27 cellular contexts compared by ENCODE assay signal in the genomic region with DNA sequence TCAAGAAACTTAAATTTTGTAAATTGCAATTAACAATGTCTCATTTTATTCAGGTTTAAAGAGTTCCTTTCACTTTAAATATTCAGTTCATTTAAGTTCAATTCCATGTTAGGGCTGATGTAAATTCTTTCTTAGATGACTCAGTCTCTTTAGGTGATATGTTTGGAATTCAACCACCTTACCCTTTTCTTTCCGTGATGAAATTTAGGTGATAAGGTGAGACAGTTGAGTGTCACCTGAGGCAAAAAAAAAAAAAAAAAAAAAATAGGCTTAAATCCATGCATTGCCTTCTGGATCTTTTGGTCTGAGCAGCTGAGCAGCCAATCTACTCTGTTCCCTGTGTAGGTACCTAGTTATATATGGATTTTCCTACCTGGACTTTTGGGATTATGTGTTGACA.
DNase-seq lines count a peak whose midpoint lies in the region; ATAC-seq, FAIRE-seq and TF ChIP-seq lines count a peak whose summit lies in the region.
"Had no signal": no experiment of that assay in that cellular context is flagged by ENCODE, and none has a peak within 500 bp of the region (broad histone marks: within the 10 kb centered on the region; RNA-seq: fewer than 3 reads in every experiment).

No MANE protein-coding gene starts in this region.

- H4K20me1 ChIP-seq in mammary epithelial cell (ENCODE audit: insufficient read depth, low read length) (no peaks in the 10 kb centered on the region), keratinocyte (ENCODE audit: control insufficient read depth, extremely low read depth, insufficient read depth, low read length) (no peaks in the 10 kb centered on the region)

- H3K4me2 ChIP-seq in mammary epithelial cell (ENCODE audit: insufficient read depth, low read depth, low read length) = no peak overlapping the region
- H3K4me2 ChIP-seq in keratinocyte (ENCODE audit: control insufficient read depth, extremely low read depth, insufficient read depth, low read depth, low read length) = peak overlapping the region; percentile 1

- DNase-seq in Caco-2 (peak in 1 of 2 experiments; percentile 38), NCI-H226 (peak; percentile 50), mammary epithelial cell (peak; percentile 67), keratinocyte (ENCODE audit: low read depth, low spot score) (peak; percentile 58), NCI-H2029 (lab: John Stamatoyannopoulos, UW) (no peak)
- DNase-seq in activated T-helper 2 cell treated with anti-CD3 and anti-CD28 coated beads, Interferon-gamma antibody, Interleukin-2, Interleukin-4, amounts not matched to agents 10 μg/mL and 5 μg/mL and 100 μg/mL, durations not matched to agents 14 hours and 24 hours and 36 hours (ENCODE audit: low spot score) = no peak
- DNase-seq in effector CD4-positive, alpha-beta T cell = no peak
- DNase-seq: AML-193; C1 segment of cervical spinal cord; CD8-positive, alpha-beta memory T cell; EL; GF-D8; HCEC 1CT; MM.1S; NCI-H1048; NCI-H1436; NCI-H1930; NCI-H2227 treated with DMSO at 0.1 percent for 48 hours; NCI-H524; NCI-H774; NK-92 treated with Interleukin-12 subunit alpha and Interleukin-12 subunit beta, amount 100 ng/mL, for 24 hours; Peyer's patch; Right ventricle myocardium superior; SW 1271 had no signal

- H3K9ac ChIP-seq in mammary epithelial cell (ENCODE audit: insufficient read depth, low read length) = no peak overlapping the region
- no peak overlapping the region for H3K9ac ChIP-seq in keratinocyte (ENCODE audit: control insufficient read depth, extremely low read depth, insufficient read depth, low read length)

- in situ Hi-C loops in mammary epithelial cell (cut with MboI; ENCODE audit: low sequenced_read_pairs in 2 of 2) = no loop called here

- H3K79me2 ChIP-seq in mammary epithelial cell (ENCODE audit: insufficient read depth, low read length) (no peaks in the 10 kb centered on the region), keratinocyte (ENCODE audit: control insufficient read depth, insufficient read depth, low read length) (no peaks in the 10 kb centered on the region)

- H3K27me3 ChIP-seq in Caco-2 (replicated peaks; ENCODE audit: control insufficient read depth, insufficient read depth, low read length) (no peaks in the 10 kb centered on the region), mammary epithelial cell (ENCODE audit: insufficient read depth, low read length) (no peaks in the 10 kb centered on the region), keratinocyte (ENCODE audit: control insufficient read depth, extremely low read depth, insufficient read depth, low read length) (no peaks in the 10 kb centered on the region)
- H3K27me3 ChIP-seq: Peyer's patch had no signal

- POLR2A ChIA-PET in Caco-2 (lab: Charles Lee) = no interaction called here

- peak overlapping the region; percentile 87 for H3K27ac Mint-ChIP-seq in Caco-2 (ENCODE audit: unreplicated experiment)
- no peak overlapping the region for H3K27ac Mint-ChIP-seq in activated T-helper 2 cell treated with anti-CD3 and anti-CD28 coated beads, Interferon-gamma antibody, Interleukin-2, Interleukin-4, amounts not matched to agents 10 μg/mL and 5 μg/mL and 100 μg/mL, durations not matched to agents 14 hours and 24 hours and 36 hours
- H3K27ac Mint-ChIP-seq: CD8-positive, alpha-beta memory T cell had no signal

- H3K4me3 ChIP-seq in Caco-2 (ENCODE audit: low read depth, low read length) (no peak overlapping the region), mammary epithelial cell (replicated peaks in 1 of 3; ENCODE audit: insufficient read depth in 1 of 3, low read depth in 2 of 3, low read length in 3 of 3) (no peak overlapping the region), keratinocyte (ENCODE audit: control insufficient read depth in 2 of 3, extremely low read depth in 1 of 3, insufficient read depth in 2 of 3, low read depth in 1 of 3, low read length in 3 of 3) (no peak overlapping the region)
- H3K4me3 ChIP-seq: K562, Peyer's patch, SK-N-MC had no signal

- intact Hi-C loops in Caco-2 (cut with micrococcal nuclease; ENCODE audit: unreplicated experiment) = no loop called here
- intact Hi-C loops in mammary epithelial cell (cut with micrococcal nuclease) = no loop called here
- intact Hi-C loops in activated T-helper 2 cell treated with anti-CD3 and anti-CD28 coated beads, Interferon-gamma antibody, Interleukin-2, Interleukin-4, amounts not matched to agents 10 μg/mL and 5 μg/mL and 100 μg/mL, durations not matched to agents 14 hours and 24 hours and 36 hours (cut with micrococcal nuclease) = no loop called here

- H3K9me1 ChIP-seq in keratinocyte (ENCODE audit: control insufficient read depth, extremely low read depth, insufficient read depth, low read length) = no peaks in the 10 kb centered on the region

- no peak overlapping the region for H3K4me3 Mint-ChIP-seq in Caco-2 (ENCODE audit: unreplicated experiment)
- no peak overlapping the region for H3K4me3 Mint-ChIP-seq in activated T-helper 2 cell treated with anti-CD3 and anti-CD28 coated beads, Interferon-gamma antibody, Interleukin-2, Interleukin-4, amounts not matched to agents 10 μg/mL and 5 μg/mL and 100 μg/mL, durations not matched to agents 14 hours and 24 hours and 36 hours (ENCODE audit: low read depth)
- H3K4me3 Mint-ChIP-seq: CD8-positive, alpha-beta memory T cell had no signal

- FAIRE-seq in keratinocyte (lab: Jason Lieb, UNC) = peak; percentile 36
- FAIRE-seq: K562 had no signal

- CTCF ChIA-PET in Caco-2 (lab: Charles Lee) = interaction anchor here (0.8 kb wide), 1 partner anchor 63 kb away, joined by 4 read pairs; no protein-coding TSS in a partner anchor
- CTCF ChIA-PET in mammary epithelial cell (lab: Charles Lee; ENCODE audit: low non-redundant PET) = no interaction called here

- no peaks in the 10 kb centered on the region for H3K27me3 Mint-ChIP-seq in Caco-2 (ENCODE audit: insufficient read depth, unreplicated experiment)
- no peaks in the 10 kb centered on the region for H3K27me3 Mint-ChIP-seq in activated T-helper 2 cell treated with anti-CD3 and anti-CD28 coated beads, Interferon-gamma antibody, Interleukin-2, Interleukin-4, amounts not matched to agents 10 μg/mL and 5 μg/mL and 100 μg/mL, durations not matched to agents 14 hours and 24 hours and 36 hours (ENCODE audit: low read depth)
- H3K27me3 Mint-ChIP-seq: CD8-positive, alpha-beta memory T cell had no signal

- H3K4me1 ChIP-seq in Caco-2 (peaks cover 39% of the 10 kb centered on the region), mammary epithelial cell (ENCODE audit: insufficient read depth, low read length) (peaks cover 26% of the 10 kb centered on the region), keratinocyte (ENCODE audit: control insufficient read depth, extremely low read depth, insufficient read depth, low read length) (peaks cover 30% of the 10 kb centered on the region)
- H3K4me1 ChIP-seq: Peyer's patch had no signal

- dilution Hi-C loops in mammary epithelial cell (cut with HindIII; ENCODE audit: low sequenced_read_pairs) = no loop called here
- dilution Hi-C loops in keratinocyte (cut with MboI; ENCODE audit: extremely low pct_ligation_motif_present, low sequenced_read_pairs) = no loop called here

- no peak for ATAC-seq in GM21381 (IDR thresholded peaks at IDR 0.05; ENCODE audit: unreplicated experiment)
- ATAC-seq: K562 had no signal

- H2AFZ ChIP-seq in mammary epithelial cell (ENCODE audit: low read depth, low read length) = no peak overlapping the region
- H2AFZ ChIP-seq in keratinocyte (ENCODE audit: control insufficient read depth, low read length) = no peak overlapping the region

- no peak for TF ChIP-seq CTCF in Caco-2 (IDR thresholded peaks at IDR 0.05; ENCODE audit: insufficient read depth in 1 of 2, low read depth in 1 of 2, low read length in 1 of 2, severe bottlenecking in 1 of 2, unreplicated experiment in 1 of 2)
- no peak for TF ChIP-seq CTCF in mammary epithelial cell (conservative IDR thresholded peaks at IDR 0.05 in 1 of 2, IDR thresholded peaks at IDR 0.05 in 1 of 2; ENCODE audit: extremely low read depth in 1 of 2, insufficient read depth in 1 of 2, low read depth in 1 of 2, low read length in 2 of 2)
- no peak for TF ChIP-seq CTCF in keratinocyte (optimal IDR thresholded peaks at IDR 0.05 in 1 of 3, IDR thresholded peaks at IDR 0.05 in 1 of 3, conservative IDR thresholded peaks at IDR 0.05 in 1 of 3; ENCODE audit: extremely low read depth in 1 of 3, insufficient read depth in 2 of 3, low read length in 3 of 3)

- H3K27ac ChIP-seq in mammary epithelial cell (ENCODE audit: insufficient read depth, low read depth, low read length) (peak overlapping the region; percentile 46), keratinocyte (ENCODE audit: control insufficient read depth, insufficient read depth, low read length) (no peak overlapping the region)
- H3K27ac ChIP-seq: Peyer's patch had no signal

- peaks cover 36% of the 10 kb centered on the region for H3K9me3 Mint-ChIP-seq in Caco-2 (ENCODE audit: unreplicated experiment)
- H3K9me3 Mint-ChIP-seq in activated T-helper 2 cell treated with anti-CD3 and anti-CD28 coated beads, Interferon-gamma antibody, Interleukin-2, Interleukin-4, amounts not matched to agents 10 μg/mL and 5 μg/mL and 100 μg/mL, durations not matched to agents 14 hours and 24 hours and 36 hours = no peaks in the 10 kb centered on the region
- H3K9me3 Mint-ChIP-seq: CD8-positive, alpha-beta memory T cell had no signal

- H3K36me3 ChIP-seq in Caco-2 (ENCODE audit: control insufficient read depth, insufficient read depth, low read length) (no peaks in the 10 kb centered on the region; the same call in 1 of the 2 replicates), mammary epithelial cell (ENCODE audit: insufficient read depth, low read length) (no peaks in the 10 kb centered on the region), keratinocyte (ENCODE audit: control insufficient read depth in 2 of 2, extremely low read depth in 1 of 2, insufficient read depth in 2 of 2, low read length in 2 of 2) (no peaks in the 10 kb centered on the region)
- H3K36me3 ChIP-seq: Peyer's patch had no signal

- WGBS in mammary epithelial cell (ENCODE audit: low coverage, missing lambda C conversion rate) = 0% methylated on average over 1 of the region's 1 CpG

- BruUV-seq in Caco-2 (replicated peaks; lab: Mats Ljungman, UMichigan) = no TSS peak
- no TSS peak for BruUV-seq in mammary epithelial cell (replicated peaks; lab: Mats Ljungman, UMichigan)

- H3K36me3 Mint-ChIP-seq in Caco-2 (ENCODE audit: insufficient read depth, unreplicated experiment) = peaks cover 8% of the 10 kb centered on the region
- no peaks in the 10 kb centered on the region for H3K36me3 Mint-ChIP-seq in activated T-helper 2 cell treated with anti-CD3 and anti-CD28 coated beads, Interferon-gamma antibody, Interleukin-2, Interleukin-4, amounts not matched to agents 10 μg/mL and 5 μg/mL and 100 μg/mL, durations not matched to agents 14 hours and 24 hours and 36 hours (ENCODE audit: low read depth)
- H3K36me3 Mint-ChIP-seq: CD8-positive, alpha-beta memory T cell had no signal

- H3K4me1 Mint-ChIP-seq in Caco-2 (ENCODE audit: low read depth, unreplicated experiment) = peaks cover 37% of the 10 kb centered on the region
- H3K4me1 Mint-ChIP-seq in activated T-helper 2 cell treated with anti-CD3 and anti-CD28 coated beads, Interferon-gamma antibody, Interleukin-2, Interleukin-4, amounts not matched to agents 10 μg/mL and 5 μg/mL and 100 μg/mL, durations not matched to agents 14 hours and 24 hours and 36 hours (ENCODE audit: low read depth) = no peaks in the 10 kb centered on the region
- H3K4me1 Mint-ChIP-seq: CD8-positive, alpha-beta memory T cell had no signal

- H3K9me3 ChIP-seq in Caco-2 (peaks cover 13% of the 10 kb centered on the region), mammary epithelial cell (replicated peaks; ENCODE audit: insufficient read depth, low read length) (no peaks in the 10 kb centered on the region), keratinocyte (ENCODE audit: control insufficient read depth, low read depth, low read length) (no peaks in the 10 kb centered on the region)
- H3K9me3 ChIP-seq: Peyer's patch had no signal

Comparison
In these comparisons a context has a peak if more than half of its experiments do, and no peak if none do; other contexts are left out.
1. DNase-seq: peak in NCI-H226 (single experiment), mammary epithelial cell (single experiment) and keratinocyte (single experiment); none in activated T-helper 2 cell treated with anti-CD3 and anti-CD28 coated beads, Interferon-gamma antibody, Interleukin-2, Interleukin-4, amounts not matched to agents 10 μg/mL and 5 μg/mL and 100 μg/mL, durations not matched to agents 14 hours and 24 hours and 36 hours (single experiment), effector CD4-positive, alpha-beta T cell (single experiment) and NCI-H2029 (single experiment).